Comparison of ENCODE assay signal across 1 cellular context in the genomic region with DNA sequence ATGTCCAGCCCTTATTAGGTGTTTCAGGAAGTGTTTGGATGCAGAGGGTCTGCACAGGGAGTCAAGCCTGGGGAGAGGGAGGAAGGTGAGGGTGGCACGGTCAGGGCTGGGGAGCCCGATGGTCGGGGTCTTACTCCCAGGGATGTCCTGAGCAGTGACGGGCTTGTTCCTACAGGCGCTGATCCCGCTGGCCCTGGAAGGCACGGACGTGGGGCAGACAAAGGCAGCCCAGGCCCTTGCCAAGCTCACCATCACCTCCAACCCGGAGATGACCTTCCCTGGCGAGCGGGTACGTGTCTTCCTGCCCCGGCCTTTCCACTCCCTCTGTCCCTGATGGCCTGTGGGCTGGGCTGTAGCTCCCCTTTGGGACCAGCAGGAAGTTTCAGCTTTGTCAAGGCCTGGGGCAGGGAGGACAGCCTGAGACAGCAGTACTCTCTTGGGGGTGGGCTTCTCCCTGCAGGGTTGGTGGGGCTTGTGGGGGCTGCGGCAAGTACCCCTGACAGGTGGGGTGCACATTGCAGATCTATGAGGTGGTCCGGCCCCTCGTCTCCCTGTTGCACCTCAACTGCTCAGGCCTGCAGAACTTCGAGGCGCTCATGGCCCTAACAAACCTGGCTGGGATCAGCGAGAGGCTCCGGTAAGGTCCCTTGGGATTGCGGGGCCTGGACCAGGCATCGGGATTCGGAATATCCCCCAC.
A peak's percentile ranks its signal among the peaks of the same experiment; 100 is the strongest.
TF ChIP-seq lines count a peak whose summit lies in the region.

No MANE protein-coding gene starts in this region.

TF ChIP-seq in K562, 482 proteins besides CTCF, POLR2A, EP300 and RAD21 (continues in another document):
- TF ChIP-seq, protein P1, sequence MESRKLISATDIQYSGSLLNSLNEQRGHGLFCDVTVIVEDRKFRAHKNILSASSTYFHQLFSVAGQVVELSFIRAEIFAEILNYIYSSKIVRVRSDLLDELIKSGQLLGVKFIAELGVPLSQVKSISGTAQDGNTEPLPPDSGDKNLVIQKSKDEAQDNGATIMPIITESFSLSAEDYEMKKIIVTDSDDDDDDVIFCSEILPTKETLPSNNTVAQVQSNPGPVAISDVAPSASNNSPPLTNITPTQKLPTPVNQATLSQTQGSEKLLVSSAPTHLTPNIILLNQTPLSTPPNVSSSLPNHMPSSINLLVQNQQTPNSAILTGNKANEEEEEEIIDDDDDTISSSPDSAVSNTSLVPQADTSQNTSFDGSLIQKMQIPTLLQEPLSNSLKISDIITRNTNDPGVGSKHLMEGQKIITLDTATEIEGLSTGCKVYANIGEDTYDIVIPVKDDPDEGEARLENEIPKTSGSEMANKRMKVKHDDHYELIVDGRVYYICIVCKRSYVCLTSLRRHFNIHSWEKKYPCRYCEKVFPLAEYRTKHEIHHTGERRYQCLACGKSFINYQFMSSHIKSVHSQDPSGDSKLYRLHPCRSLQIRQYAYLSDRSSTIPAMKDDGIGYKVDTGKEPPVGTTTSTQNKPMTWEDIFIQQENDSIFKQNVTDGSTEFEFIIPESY (CRISPR knock-in tag; IDR thresholded peaks at IDR 0.05), result peak; percentile 36; the same call in 1 of the 2 replicates
- TF ChIP-seq, protein P2, sequence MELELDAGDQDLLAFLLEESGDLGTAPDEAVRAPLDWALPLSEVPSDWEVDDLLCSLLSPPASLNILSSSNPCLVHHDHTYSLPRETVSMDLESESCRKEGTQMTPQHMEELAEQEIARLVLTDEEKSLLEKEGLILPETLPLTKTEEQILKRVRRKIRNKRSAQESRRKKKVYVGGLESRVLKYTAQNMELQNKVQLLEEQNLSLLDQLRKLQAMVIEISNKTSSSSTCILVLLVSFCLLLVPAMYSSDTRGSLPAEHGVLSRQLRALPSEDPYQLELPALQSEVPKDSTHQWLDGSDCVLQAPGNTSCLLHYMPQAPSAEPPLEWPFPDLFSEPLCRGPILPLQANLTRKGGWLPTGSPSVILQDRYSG (tag; conservative IDR thresholded peaks at IDR 0.05; ENCODE audit: low read depth), result 0 out of 2 replicates have a peak, but pooled peaks have one; percentile 13
- TF ChIP-seq RUNX1 (IDR thresholded peaks at IDR 0.05; ENCODE audit: low read depth) (no peak), NCOA6 (IDR thresholded peaks at IDR 0.05) (no peak), CBFA2T2 (conservative IDR thresholded peaks at IDR 0.05) (no peak), CHD1 (IDR thresholded peaks at IDR 0.05; ENCODE audit: low read length) (no peak), DPF2 (IDR thresholded peaks at IDR 0.05) (peak; percentile 7; the same call in 1 of the 2 replicates), ZNF184 (CRISPR knock-in tag; IDR thresholded peaks at IDR 0.05) (no peak), HNRNPH1 (optimal IDR thresholded peaks at IDR 0.05; ENCODE audit: low read depth, low read length) (no peak), ATF1 (CRISPR knock-in tag; IDR thresholded peaks at IDR 0.05) (no peak), ATF1 (tag; IDR thresholded peaks at IDR 0.05) (0 out of 2 replicates have a peak, but pooled peaks have one; percentile 38), ZBTB17 (CRISPR knock-in tag; IDR thresholded peaks at IDR 0.05) (0 out of 2 replicates have a peak, but pooled peaks have one; percentile 1), POLR3G (IDR thresholded peaks at IDR 0.05; ENCODE audit: extremely low read depth, insufficient read length, insufficient replicate concordance) (no peak), ZSCAN29 (IDR thresholded peaks at IDR 0.05) (no peak), ZNF146 (CRISPR knock-in tag; IDR thresholded peaks at IDR 0.05; ENCODE audit: unreplicated experiment) (no peak), TBP (optimal IDR thresholded peaks at IDR 0.05; ENCODE audit: low read depth, low read length) (no peak), ZNF384 (IDR thresholded peaks at IDR 0.05; ENCODE audit: low read depth, low read length) (no peak), ZNF3 (CRISPR knock-in tag; IDR thresholded peaks at IDR 0.05) (no peak), ZNF780A (CRISPR knock-in tag; IDR thresholded peaks at IDR 0.05) (no peak), RBFOX2 (IDR thresholded peaks at IDR 0.05; ENCODE audit: low read depth, low read length) (peak; percentile 43; the same call in 1 of the 2 replicates), GATA2 (CRISPR knock-in tag; IDR thresholded peaks at IDR 0.05) (no peak), KLF10 (CRISPR knock-in tag; IDR thresholded peaks at IDR 0.05) (no peak), CBX5 (IDR thresholded peaks at IDR 0.05; ENCODE audit: borderline replicate concordance, low read depth) (no peak), NR2C1 (IDR thresholded peaks at IDR 0.05) (no peak), NR2C1 (tag; IDR thresholded peaks at IDR 0.05) (peak; percentile 29; the same call in 1 of the 2 replicates), ZNF253 (CRISPR knock-in tag; conservative IDR thresholded peaks at IDR 0.05) (no peak), POU5F1 (IDR thresholded peaks at IDR 0.05; ENCODE audit: borderline replicate concordance, low read depth, low read length, partially characterized antibody) (no peak)
- TF ChIP-seq, protein P3, sequence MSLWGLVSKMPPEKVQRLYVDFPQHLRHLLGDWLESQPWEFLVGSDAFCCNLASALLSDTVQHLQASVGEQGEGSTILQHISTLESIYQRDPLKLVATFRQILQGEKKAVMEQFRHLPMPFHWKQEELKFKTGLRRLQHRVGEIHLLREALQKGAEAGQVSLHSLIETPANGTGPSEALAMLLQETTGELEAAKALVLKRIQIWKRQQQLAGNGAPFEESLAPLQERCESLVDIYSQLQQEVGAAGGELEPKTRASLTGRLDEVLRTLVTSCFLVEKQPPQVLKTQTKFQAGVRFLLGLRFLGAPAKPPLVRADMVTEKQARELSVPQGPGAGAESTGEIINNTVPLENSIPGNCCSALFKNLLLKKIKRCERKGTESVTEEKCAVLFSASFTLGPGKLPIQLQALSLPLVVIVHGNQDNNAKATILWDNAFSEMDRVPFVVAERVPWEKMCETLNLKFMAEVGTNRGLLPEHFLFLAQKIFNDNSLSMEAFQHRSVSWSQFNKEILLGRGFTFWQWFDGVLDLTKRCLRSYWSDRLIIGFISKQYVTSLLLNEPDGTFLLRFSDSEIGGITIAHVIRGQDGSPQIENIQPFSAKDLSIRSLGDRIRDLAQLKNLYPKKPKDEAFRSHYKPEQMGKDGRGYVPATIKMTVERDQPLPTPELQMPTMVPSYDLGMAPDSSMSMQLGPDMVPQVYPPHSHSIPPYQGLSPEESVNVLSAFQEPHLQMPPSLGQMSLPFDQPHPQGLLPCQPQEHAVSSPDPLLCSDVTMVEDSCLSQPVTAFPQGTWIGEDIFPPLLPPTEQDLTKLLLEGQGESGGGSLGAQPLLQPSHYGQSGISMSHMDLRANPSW (CRISPR knock-in tag; IDR thresholded peaks at IDR 0.05), result no peak
- TF ChIP-seq, protein P4, sequence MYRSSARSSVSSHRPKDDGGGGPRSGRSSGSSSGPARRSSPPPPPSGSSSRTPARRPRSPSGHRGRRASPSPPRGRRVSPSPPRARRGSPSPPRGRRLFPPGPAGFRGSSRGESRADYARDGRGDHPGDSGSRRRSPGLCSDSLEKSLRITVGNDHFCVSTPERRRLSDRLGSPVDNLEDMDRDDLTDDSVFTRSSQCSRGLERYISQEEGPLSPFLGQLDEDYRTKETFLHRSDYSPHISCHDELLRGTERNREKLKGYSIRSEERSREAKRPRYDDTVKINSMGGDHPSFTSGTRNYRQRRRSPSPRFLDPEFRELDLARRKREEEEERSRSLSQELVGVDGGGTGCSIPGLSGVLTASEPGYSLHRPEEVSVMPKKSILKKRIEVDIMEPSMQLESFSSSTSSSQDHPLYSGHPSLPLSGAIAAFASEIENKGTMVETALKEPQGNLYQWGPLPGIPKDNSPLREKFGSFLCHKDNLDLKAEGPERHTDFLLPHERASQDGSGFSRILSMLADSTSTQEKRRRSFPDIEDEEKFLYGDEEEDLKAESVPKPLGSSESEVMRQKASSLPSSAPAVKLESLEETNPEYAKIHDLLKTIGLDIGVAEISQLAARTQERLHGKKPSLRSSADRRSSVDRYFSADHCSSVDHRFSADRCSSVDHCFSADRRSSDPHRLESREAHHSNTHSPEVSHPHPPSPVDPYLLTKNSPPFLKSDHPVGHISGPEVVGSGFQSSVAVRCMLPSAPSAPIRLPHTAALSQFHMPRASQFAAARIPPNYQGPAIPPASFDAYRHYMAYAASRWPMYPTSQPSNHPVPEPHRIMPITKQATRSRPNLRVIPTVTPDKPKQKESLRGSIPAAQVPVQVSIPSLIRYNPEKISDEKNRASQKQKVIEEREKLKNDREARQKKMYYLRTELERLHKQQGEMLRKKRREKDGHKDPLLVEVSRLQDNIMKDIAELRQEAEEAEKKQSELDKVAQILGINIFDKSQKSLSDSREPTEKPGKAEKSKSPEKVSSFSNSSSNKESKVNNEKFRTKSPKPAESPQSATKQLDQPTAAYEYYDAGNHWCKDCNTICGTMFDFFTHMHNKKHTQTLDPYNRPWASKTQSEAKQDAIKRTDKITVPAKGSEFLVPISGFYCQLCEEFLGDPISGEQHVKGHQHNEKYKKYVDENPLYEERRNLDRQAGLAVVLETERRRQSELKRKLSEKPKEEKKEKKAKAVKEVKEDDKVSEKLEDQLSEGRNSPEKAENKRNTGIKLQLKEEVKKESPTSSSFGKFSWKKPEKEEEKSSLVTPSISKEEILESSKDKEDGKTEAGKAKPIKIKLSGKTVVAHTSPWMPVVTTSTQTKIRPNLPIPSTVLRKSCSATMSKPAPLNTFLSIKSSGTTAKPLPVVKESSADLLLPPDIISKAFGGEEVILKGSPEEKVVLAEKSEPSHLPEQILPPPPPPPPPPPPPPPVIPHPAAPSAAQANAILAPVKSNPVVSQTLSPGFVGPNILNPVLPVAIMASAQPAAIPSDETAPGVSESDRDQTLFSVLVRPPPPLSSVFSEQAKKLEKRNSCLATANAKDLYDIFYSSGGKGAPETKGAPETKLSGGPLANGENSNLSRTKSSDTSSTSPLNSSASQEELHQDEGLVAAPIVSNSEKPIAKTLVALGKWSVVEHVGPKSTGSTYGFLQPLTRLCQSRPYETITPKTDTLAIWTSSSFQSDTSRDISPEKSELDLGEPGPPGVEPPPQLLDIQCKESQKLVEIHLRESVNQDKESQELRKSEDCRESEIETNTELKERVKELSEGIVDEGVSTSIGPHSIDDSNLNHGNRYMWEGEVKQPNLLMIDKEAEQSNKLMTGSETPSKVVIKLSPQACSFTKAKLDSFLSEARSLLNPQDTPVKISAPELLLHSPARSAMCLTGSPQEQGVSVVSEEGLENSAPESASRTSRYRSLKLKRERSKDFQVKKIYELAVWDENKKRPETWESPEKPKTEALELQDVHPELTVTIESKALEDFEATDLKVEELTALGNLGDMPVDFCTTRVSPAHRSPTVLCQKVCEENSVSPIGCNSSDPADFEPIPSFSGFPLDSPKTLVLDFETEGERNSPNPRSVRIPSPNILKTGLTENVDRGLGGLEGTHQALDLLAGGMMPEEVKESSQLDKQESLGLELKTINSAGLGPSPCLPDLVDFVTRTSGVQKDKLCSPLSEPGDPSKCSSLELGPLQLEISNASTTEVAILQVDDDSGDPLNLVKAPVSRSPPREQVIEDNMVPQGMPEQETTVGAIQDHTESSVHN (IDR thresholded peaks at IDR 0.05; ENCODE audit: borderline replicate concordance in 1 of 2, low read depth in 1 of 2), result no peak
- TF ChIP-seq, protein P5, sequence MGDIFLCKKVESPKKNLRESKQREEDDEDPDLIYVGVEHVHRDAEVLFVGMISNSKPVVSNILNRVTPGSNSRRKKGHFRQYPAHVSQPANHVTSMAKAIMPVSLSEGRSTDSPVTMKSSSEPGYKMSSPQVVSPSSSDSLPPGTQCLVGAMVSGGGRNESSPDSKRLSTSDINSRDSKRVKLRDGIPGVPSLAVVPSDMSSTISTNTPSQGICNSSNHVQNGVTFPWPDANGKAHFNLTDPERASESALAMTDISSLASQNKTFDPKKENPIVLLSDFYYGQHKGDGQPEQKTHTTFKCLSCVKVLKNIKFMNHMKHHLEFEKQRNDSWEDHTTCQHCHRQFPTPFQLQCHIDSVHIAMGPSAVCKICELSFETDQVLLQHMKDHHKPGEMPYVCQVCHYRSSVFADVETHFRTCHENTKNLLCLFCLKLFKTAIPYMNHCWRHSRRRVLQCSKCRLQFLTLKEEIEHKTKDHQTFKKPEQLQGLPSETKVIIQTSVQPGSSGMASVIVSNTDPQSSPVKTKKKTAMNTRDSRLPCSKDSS (IDR thresholded peaks at IDR 0.05; ENCODE audit: low read depth, partially characterized antibody), result no peak
- TF ChIP-seq, protein P6, sequence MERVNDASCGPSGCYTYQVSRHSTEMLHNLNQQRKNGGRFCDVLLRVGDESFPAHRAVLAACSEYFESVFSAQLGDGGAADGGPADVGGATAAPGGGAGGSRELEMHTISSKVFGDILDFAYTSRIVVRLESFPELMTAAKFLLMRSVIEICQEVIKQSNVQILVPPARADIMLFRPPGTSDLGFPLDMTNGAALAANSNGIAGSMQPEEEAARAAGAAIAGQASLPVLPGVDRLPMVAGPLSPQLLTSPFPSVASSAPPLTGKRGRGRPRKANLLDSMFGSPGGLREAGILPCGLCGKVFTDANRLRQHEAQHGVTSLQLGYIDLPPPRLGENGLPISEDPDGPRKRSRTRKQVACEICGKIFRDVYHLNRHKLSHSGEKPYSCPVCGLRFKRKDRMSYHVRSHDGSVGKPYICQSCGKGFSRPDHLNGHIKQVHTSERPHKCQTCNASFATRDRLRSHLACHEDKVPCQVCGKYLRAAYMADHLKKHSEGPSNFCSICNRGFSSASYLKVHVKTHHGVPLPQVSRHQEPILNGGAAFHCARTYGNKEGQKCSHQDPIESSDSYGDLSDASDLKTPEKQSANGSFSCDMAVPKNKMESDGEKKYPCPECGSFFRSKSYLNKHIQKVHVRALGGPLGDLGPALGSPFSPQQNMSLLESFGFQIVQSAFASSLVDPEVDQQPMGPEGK (CRISPR knock-in tag; IDR thresholded peaks at IDR 0.05; ENCODE audit: borderline replicate concordance), result no peak
